15 cellular contexts compared by ENCODE assay signal in the genomic region with DNA sequence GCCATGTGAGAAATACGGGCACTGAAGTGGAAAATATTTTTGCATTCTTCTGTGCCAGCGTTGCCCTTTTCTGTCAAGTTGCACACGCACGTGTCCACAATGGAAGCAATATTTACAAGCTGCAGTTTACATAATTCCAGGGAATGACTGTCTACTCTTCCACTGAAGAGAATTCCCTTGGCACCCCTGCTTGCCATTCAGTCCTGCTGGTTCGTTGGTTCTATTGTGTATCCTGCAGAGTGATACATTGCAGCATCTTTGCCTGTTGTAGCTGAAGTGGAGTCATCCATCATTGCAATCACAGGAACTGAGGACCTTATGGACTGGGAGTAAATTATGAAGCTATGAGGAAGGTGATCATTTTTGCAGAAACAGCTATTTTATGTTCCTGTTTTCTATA.
"Had no signal": no experiment of that assay in that cellular context is flagged by ENCODE, and none has a peak within 500 bp of the region (broad histone marks: within the 10 kb centered on the region; RNA-seq: fewer than 3 reads in every experiment).

No MANE protein-coding gene starts in this region.

- H3K27me3 ChIP-seq: body of pancreas, colonic mucosa, esophagus squamous epithelium, right lobe of liver had no signal

- H3K9me3 ChIP-seq: body of pancreas, colonic mucosa, esophagus squamous epithelium, psoas muscle, right lobe of liver had no signal

- DNase-seq: activated B cell treated with CpG ODN at 0.5 μM for 24 hours; activated CD4-positive, alpha-beta T cell treated with anti-CD3 and anti-CD28 coated beads, Interleukin-2, amount 10 ng/mL, durations not matched to agents 24 days and 14 days; activated CD8-positive, alpha-beta memory T cell treated with anti-CD3 and anti-CD28 coated beads, Interleukin-2, amount 50 U/mL, for 48 hours; activated gamma-delta T cell; activated T-cell treated with anti-CD3 and anti-CD28 coated beads, Interleukin-2, amount 50 U/mL, for 72 hours; amniotic stem cell; body of pancreas; central memory CD4-positive, alpha-beta T cell; colonic mucosa; esophagus squamous epithelium; hypothalamus; psoas muscle; right lobe of liver; stimulated activated naive CD8-positive, alpha-beta T cell treated with anti-CD3 and anti-CD28 coated beads, Interleukin-15, Interleukin-2, amounts not matched to agents 100 U/mL and 50 U/mL, for 24 hours had no signal

- H3K36me3 ChIP-seq: colonic mucosa, esophagus squamous epithelium, right lobe of liver had no signal

- H3K4me3 ChIP-seq: body of pancreas, colonic mucosa, esophagus squamous epithelium, psoas muscle, right lobe of liver, smooth muscle cell had no signal

- H3K4me1 ChIP-seq: body of pancreas, colonic mucosa, psoas muscle, right lobe of liver had no signal

- H3K27ac ChIP-seq: body of pancreas, colonic mucosa, esophagus squamous epithelium, psoas muscle, right lobe of liver had no signal
